Comparison of ENCODE assay signal across 2 cellular contexts in genomic region chr15:30393664-30393991, GRCh38. TPM values are rescaled to one million over a fixed set of nuclear protein-coding genes. Genes with fewer than 3 reads are reported as not detected.
"Had no signal": no experiment of that assay in that cellular context is flagged by ENCODE, and none has a peak within 500 bp of the region (broad histone marks: within the 10 kb centered on the region; RNA-seq: fewer than 3 reads in every experiment).

No MANE protein-coding gene starts in this region.

RNA-seq across cellular contexts. Expression of gene CHRFAM7A, which starts 0.3 kb away (rescaled TPM):
- total RNA-seq: activated CD4-positive, alpha-beta T cell treated with anti-CD3 and anti-CD28 coated beads, Interleukin-2, amount 10 ng/mL, durations not matched to agents 7 days and 5 days; activated T-helper 2 cell treated with anti-CD3 and anti-CD28 coated beads, Interferon-gamma antibody, Interleukin-2, Interleukin-4, amounts not matched to agents 10 μg/mL and 5 μg/mL and 100 μg/mL, durations not matched to agents 14 hours and 24 hours and 36 hours had no signal
